Comparison of ENCODE assay signal across 9 cellular contexts in genomic region chr15:26772588-26773484, GRCh38. TPM values are rescaled to one million over a fixed set of nuclear protein-coding genes. Genes with fewer than 3 reads are reported as not detected.
DNase-seq lines count a peak whose midpoint lies in the region; ATAC-seq, FAIRE-seq and TF ChIP-seq lines count a peak whose summit lies in the region.
"Had no signal": no experiment of that assay in that cellular context is flagged by ENCODE, and none has a peak within 500 bp of the region (broad histone marks: within the 10 kb centered on the region; RNA-seq: fewer than 3 reads in every experiment).

Gene GABRB3 (minus strand): TSS chr15:26773066.

- TF ChIP-seq POLR2A in spleen (IDR thresholded peaks at IDR 0.05) (no peak), GM12891 (IDR thresholded peaks at IDR 0.05; ENCODE audit: low read depth, low read length) (no peak)

- H3K9me3 Mint-ChIP-seq in activated CD8-positive, alpha-beta T cell treated with anti-CD3 and anti-CD28 coated beads for 36 hours = peaks cover 2% of the 10 kb centered on the region

- WGBS in spleen, 5 donors = 1 to 19% (median 7%) methylated on average over 17 to 124 of the region's 126 CpGs

- intact Hi-C loops in activated CD8-positive, alpha-beta T cell treated with anti-CD3 and anti-CD28 coated beads for 36 hours (cut with micrococcal nuclease) = no loop called here
- intact Hi-C loops in spleen (cut with DNase I; ENCODE audit: low total_unique reads) = no loop called here

- no peak for ATAC-seq in activated CD8-positive, alpha-beta T cell treated with anti-CD3 and anti-CD28 coated beads for 36 hours
- ATAC-seq in HG02678 (IDR thresholded peaks at IDR 0.05; ENCODE audit: unreplicated experiment) = no peak

- no peak for FAIRE-seq in GM12891 (lab: Jason Lieb, UNC)

- DNase-seq in NCI-H524 (lab: John Stamatoyannopoulos, UW) (peak; percentile 58 to 76), NCI-H524 treated with DMSO at 0.1 percent for 48 hours (lab: John Stamatoyannopoulos, UW) (no peak), spleen (no peak), HCEC 1CT (no peak), GM12891 (ENCODE audit: insufficient read length, low spot score) (no peak)
- peak; percentile 1 for DNase-seq in activated CD8-positive, alpha-beta T cell treated with anti-CD3 and anti-CD28 coated beads for 36 hours

- no peaks in the 10 kb centered on the region for H3K36me3 Mint-ChIP-seq in activated CD8-positive, alpha-beta T cell treated with anti-CD3 and anti-CD28 coated beads for 36 hours (ENCODE audit: low read depth)

- no peak for TF ChIP-seq CTCF in activated CD8-positive, alpha-beta T cell treated with anti-CD3 and anti-CD28 coated beads for 36 hours (IDR thresholded peaks at IDR 0.05)
- TF ChIP-seq CTCF in spleen (IDR thresholded peaks at IDR 0.05 in 8 of 11, conservative IDR thresholded peaks at IDR 0.05 in 3 of 11) = no peak

- H3K36me3 ChIP-seq in spleen = no peaks in the 10 kb centered on the region

- H3K4me1 ChIP-seq in spleen = peaks cover 0 to 24% (median 12%) of the 10 kb centered on the region in 6 donors

- CTCF ChIA-PET in activated CD8-positive, alpha-beta T cell treated with anti-CD3 and anti-CD28 coated beads for 36 hours (lab: Charles Lee) = no interaction called here

- peaks cover 2% of the 10 kb centered on the region for H3K4me1 Mint-ChIP-seq in activated CD8-positive, alpha-beta T cell treated with anti-CD3 and anti-CD28 coated beads for 36 hours (ENCODE audit: low read depth)
- H3K4me1 Mint-ChIP-seq: B cell had no signal

- POLR2A ChIA-PET in activated CD8-positive, alpha-beta T cell treated with anti-CD3 and anti-CD28 coated beads for 36 hours (lab: Charles Lee) = no interaction called here

- peaks cover 0 to 20% (median 0%) of the 10 kb centered on the region in 8 donors for H3K9me3 ChIP-seq in spleen

- H3K27ac Mint-ChIP-seq in activated CD8-positive, alpha-beta T cell treated with anti-CD3 and anti-CD28 coated beads for 36 hours = no peak within 1 kb of the TSS
- H3K27ac Mint-ChIP-seq: B cell had no signal

- H3K4me3 ChIP-seq in iPS-11a (ENCODE audit: low read depth, low read length) (peak within 1 kb of the TSS; percentile 72), spleen (peak within 1 kb of the TSS in 7 of 8 donors; percentile 26 to 64 (median 31))

- H3K4me3 Mint-ChIP-seq in activated CD8-positive, alpha-beta T cell treated with anti-CD3 and anti-CD28 coated beads for 36 hours = no peak within 1 kb of the TSS
- H3K4me3 Mint-ChIP-seq: B cell had no signal

- peaks cover 41% of the 10 kb centered on the region for H3K27me3 Mint-ChIP-seq in activated CD8-positive, alpha-beta T cell treated with anti-CD3 and anti-CD28 coated beads for 36 hours

- H3K27me3 ChIP-seq in spleen (replicated peaks in 1 of 7) = peaks cover 4 to 83% (median 40%) of the 10 kb centered on the region in 7 donors

- H3K27ac ChIP-seq in spleen = no peak within 1 kb of the TSS

TF ChIP-seq in GM12891, 5 proteins besides CTCF, POLR2A, EP300 and RAD21:
- TF ChIP-seq POU2F2 (IDR thresholded peaks at IDR 0.05; ENCODE audit: low read depth, low read length) = no peak

RNA-seq across cellular contexts. Expression of gene GABRB3, which starts in this region (rescaled TPM):
- total RNA-seq in activated CD8-positive, alpha-beta T cell treated with anti-CD3 and anti-CD28 coated beads for 36 hours = under 1 TPM in 1 of 2 experiments, not detected in 1; 0.16 TPM
- 1 to 10 TPM in 6 of 7 donors, under 1 TPM in 1; 0.83 to 7.0 (median 1.9) TPM for total RNA-seq in spleen
- under 1 TPM; 0.09 to 0.29 (median 0.14) TPM for polyA plus RNA-seq in spleen
- polyA plus RNA-seq in GM12891 (2012; ENCODE audit: low read depth, missing spikeins) = not detected
- total RNA-seq: B cell had no signal

Comparison
In these comparisons a context has a peak if more than half of its experiments do, and no peak if none do; other contexts are left out.
1. DNase-seq: peak in NCI-H524 (2 of 2); none in NCI-H524 treated with DMSO at 0.1 percent for 48 hours (single experiment), spleen (single experiment), HCEC 1CT (single experiment) and GM12891 (single experiment).
2. Peak in DNase-seq in activated CD8-positive, alpha-beta T cell treated with anti-CD3 and anti-CD28 coated beads for 36 hours; RNA of the gene not detected or under 1 TPM.